In genomic region chr17:13541032-13541480, GRCh38 we compare ENCODE assay signal across 13 cellular contexts.
A peak's percentile ranks its signal among the peaks of the same experiment; 100 is the strongest.
DNase-seq lines count a peak whose midpoint lies in the region; ATAC-seq and TF ChIP-seq lines count a peak whose summit lies in the region.
"Had no signal": no experiment of that assay in that cellular context is flagged by ENCODE, and none has a peak within 500 bp of the region (broad histone marks: within the 10 kb centered on the region; RNA-seq: fewer than 3 reads in every experiment).

No MANE protein-coding gene starts in this region.

- no peaks in the 10 kb centered on the region for H3K4me1 Mint-ChIP-seq in CD14-positive monocyte
- no peaks in the 10 kb centered on the region for H3K4me1 Mint-ChIP-seq in CD4-positive, alpha-beta memory T cell
- H3K4me1 Mint-ChIP-seq: activated CD4-positive, alpha-beta T cell treated with anti-CD3 and anti-CD28 coated beads for 36 hours; activated naive CD4-positive, alpha-beta T cell treated with anti-CD3 and anti-CD28 coated beads, Interleukin-2, amount 10 ng/mL, durations not matched to agents 7 days and 5 days had no signal

- no peaks in the 10 kb centered on the region for H3K9me3 ChIP-seq in HAP-1
- no peaks in the 10 kb centered on the region for H3K9me3 ChIP-seq in CD4-positive, alpha-beta memory T cell (ENCODE audit: control insufficient read depth in 1 of 2, low read length in 2 of 2)
- H3K9me3 ChIP-seq: ovary had no signal

- CTCF ChIA-PET in CD4-positive, alpha-beta memory T cell (lab: Charles Lee; ENCODE audit: partially characterized antibody) = no interaction called here

- H3K9me3 Mint-ChIP-seq in CD14-positive monocyte = peaks cover 4 to 18% (median 8%) of the 10 kb centered on the region in 7 donors
- peaks cover 0 to 6% (median 1%) of the 10 kb centered on the region in 8 donors for H3K9me3 Mint-ChIP-seq in CD4-positive, alpha-beta memory T cell
- H3K9me3 Mint-ChIP-seq: activated naive CD4-positive, alpha-beta T cell treated with anti-CD3 and anti-CD28 coated beads, Interleukin-2, amount 10 ng/mL, durations not matched to agents 7 days and 5 days had no signal

- no peaks in the 10 kb centered on the region for H3K27me3 ChIP-seq in ACC112 (ENCODE audit: insufficient read depth, low read length)
- H3K27me3 ChIP-seq in kidney epithelial cell (ENCODE audit: control insufficient read depth, insufficient read depth, low read length) = no peaks in the 10 kb centered on the region
- no peaks in the 10 kb centered on the region for H3K27me3 ChIP-seq in HAP-1 (ENCODE audit: low read depth)
- no peaks in the 10 kb centered on the region for H3K27me3 ChIP-seq in CD4-positive, alpha-beta memory T cell (ENCODE audit: insufficient read depth, low read length)
- H3K27me3 ChIP-seq: ovary had no signal

- in situ Hi-C loops in astrocyte of the spinal cord (cut with HindIII; ENCODE audit: low sequenced_read_pairs) = no loop called here
- in situ Hi-C loops in HAP-1 (cut with MboI; ENCODE audit: low sequenced_read_pairs) = no loop called here

- H3K27ac ChIP-seq in ACC112 (ENCODE audit: low read depth, low read length) = peak overlapping the region; percentile 79
- H3K27ac ChIP-seq in CD4-positive, alpha-beta memory T cell (ENCODE audit: low read depth, low read length) = no peak overlapping the region
- H3K27ac ChIP-seq: ovary had no signal

- POLR2A ChIA-PET in CD4-positive, alpha-beta memory T cell (lab: Charles Lee; ENCODE audit: partially characterized antibody) = no interaction called here

- DNase-seq in HK-2 (ENCODE audit: unreplicated experiment) = peak; percentile 36
- peak; percentile 97 for DNase-seq in astrocyte of the spinal cord (ENCODE audit: low read depth, low spot score)
- DNase-seq in kidney epithelial cell (ENCODE audit: low read depth) = peak; percentile 76
- DNase-seq in HAP-1 (ENCODE audit: low spot score in 2 of 2) = no peak
- no peak for DNase-seq in CD14-positive monocyte (ENCODE audit: low spot score)
- DNase-seq in CD4-positive, alpha-beta memory T cell = no peak
- DNase-seq: activated CD4-positive, alpha-beta T cell treated with anti-CD3 and anti-CD28 coated beads for 36 hours; activated naive CD4-positive, alpha-beta T cell treated with anti-CD3 and anti-CD28 coated beads, Interleukin-2, amount 10 ng/mL, durations not matched to agents 7 days and 5 days; NCI-H2107; substantia nigra had no signal

- no peak overlapping the region for H3K27ac Mint-ChIP-seq in CD14-positive monocyte
- no peak overlapping the region for H3K27ac Mint-ChIP-seq in CD4-positive, alpha-beta memory T cell
- H3K27ac Mint-ChIP-seq: activated CD4-positive, alpha-beta T cell treated with anti-CD3 and anti-CD28 coated beads for 36 hours; activated naive CD4-positive, alpha-beta T cell treated with anti-CD3 and anti-CD28 coated beads, Interleukin-2, amount 10 ng/mL, durations not matched to agents 7 days and 5 days had no signal

- H3K79me2 ChIP-seq in ACC112 (ENCODE audit: control insufficient read depth, insufficient read depth, low read length, unreplicated experiment) = peaks cover 6% of the 10 kb centered on the region

- ATAC-seq in GM19452 (IDR thresholded peaks at IDR 0.05; ENCODE audit: unreplicated experiment) = no peak
- ATAC-seq: activated CD4-positive, alpha-beta T cell treated with anti-CD3 and anti-CD28 coated beads for 36 hours had no signal

- peaks cover 17% of the 10 kb centered on the region for H3K36me3 ChIP-seq in ACC112 (ENCODE audit: insufficient read depth, low read length)
- peaks cover 1% of the 10 kb centered on the region for H3K36me3 ChIP-seq in kidney epithelial cell (ENCODE audit: control insufficient read depth, insufficient read depth, low read length)
- no peaks in the 10 kb centered on the region for H3K36me3 ChIP-seq in HAP-1 (replicated peaks)
- H3K36me3 ChIP-seq in CD4-positive, alpha-beta memory T cell (ENCODE audit: insufficient read depth, low read length) = no peaks in the 10 kb centered on the region
- H3K36me3 ChIP-seq: ovary had no signal

- H2AFZ ChIP-seq in ACC112 (ENCODE audit: low read length, unreplicated experiment) = no peak overlapping the region

- H3K36me3 Mint-ChIP-seq in CD14-positive monocyte = no peaks in the 10 kb centered on the region
- H3K36me3 Mint-ChIP-seq in CD4-positive, alpha-beta memory T cell = no peaks in the 10 kb centered on the region
- H3K36me3 Mint-ChIP-seq: activated naive CD4-positive, alpha-beta T cell treated with anti-CD3 and anti-CD28 coated beads, Interleukin-2, amount 10 ng/mL, durations not matched to agents 7 days and 5 days had no signal

- H3K4me3 Mint-ChIP-seq in CD14-positive monocyte = no peak overlapping the region
- H3K4me3 Mint-ChIP-seq in CD4-positive, alpha-beta memory T cell = no peak overlapping the region
- H3K4me3 Mint-ChIP-seq: activated CD4-positive, alpha-beta T cell treated with anti-CD3 and anti-CD28 coated beads for 36 hours; activated naive CD4-positive, alpha-beta T cell treated with anti-CD3 and anti-CD28 coated beads, Interleukin-2, amount 10 ng/mL, durations not matched to agents 7 days and 5 days had no signal

- intact Hi-C loops in CD14-positive monocyte (cut with micrococcal nuclease) = no loop called here
- intact Hi-C loops in CD4-positive, alpha-beta memory T cell (cut with micrococcal nuclease) = no loop called here

- TF ChIP-seq CTCF in astrocyte of the spinal cord (IDR thresholded peaks at IDR 0.05; ENCODE audit: low read depth, low read length) (no peak), kidney epithelial cell (IDR thresholded peaks at IDR 0.05; ENCODE audit: insufficient read depth, low read length, poor library complexity, severe bottlenecking) (no peak), CD14-positive monocyte (IDR thresholded peaks at IDR 0.05) (no peak)

- H3K4me1 ChIP-seq in ACC112 (ENCODE audit: control insufficient read depth, insufficient read depth, low read length, unreplicated experiment) (peaks cover 50% of the 10 kb centered on the region), HAP-1 (no peaks in the 10 kb centered on the region)
- no peaks in the 10 kb centered on the region for H3K4me1 ChIP-seq in CD4-positive, alpha-beta memory T cell (ENCODE audit: insufficient read depth, low read length)

- peaks cover 0 to 1% (median 0%) of the 10 kb centered on the region in 3 donors for H3K27me3 Mint-ChIP-seq in CD14-positive monocyte (ENCODE audit: low read depth in 3 of 3)
- H3K27me3 Mint-ChIP-seq in CD4-positive, alpha-beta memory T cell = peaks cover 13 to 14% of the 10 kb centered on the region in 2 donors
- H3K27me3 Mint-ChIP-seq: activated naive CD4-positive, alpha-beta T cell treated with anti-CD3 and anti-CD28 coated beads, Interleukin-2, amount 10 ng/mL, durations not matched to agents 7 days and 5 days had no signal

- H3K4me3 ChIP-seq in ACC112 (ENCODE audit: low read depth, low read length) = 0 out of 2 replicates have a peak overlapping the region, but pooled peaks have one; percentile 50
- no peak overlapping the region for H3K4me3 ChIP-seq in astrocyte of the spinal cord (ENCODE audit: low read depth, low read length)
- H3K4me3 ChIP-seq in kidney epithelial cell (ENCODE audit: low read depth, low read length) = no peak overlapping the region
- H3K4me3 ChIP-seq in HAP-1 = no peak overlapping the region
- no peak overlapping the region for H3K4me3 ChIP-seq in CD4-positive, alpha-beta memory T cell (ENCODE audit: low read length in 2 of 2)
- H3K4me3 ChIP-seq: ovary had no signal

Comparison
In these comparisons a context has a peak if more than half of its experiments do, and no peak if none do; other contexts are left out.
1. DNase-seq: peak in HK-2 (single experiment), astrocyte of the spinal cord (single experiment) and kidney epithelial cell (single experiment); none in HAP-1 (0 of 2), CD14-positive monocyte (single experiment) and CD4-positive, alpha-beta memory T cell (0 of 5).